ENCODE assay signal across 15 cellular contexts in the genomic region with DNA sequence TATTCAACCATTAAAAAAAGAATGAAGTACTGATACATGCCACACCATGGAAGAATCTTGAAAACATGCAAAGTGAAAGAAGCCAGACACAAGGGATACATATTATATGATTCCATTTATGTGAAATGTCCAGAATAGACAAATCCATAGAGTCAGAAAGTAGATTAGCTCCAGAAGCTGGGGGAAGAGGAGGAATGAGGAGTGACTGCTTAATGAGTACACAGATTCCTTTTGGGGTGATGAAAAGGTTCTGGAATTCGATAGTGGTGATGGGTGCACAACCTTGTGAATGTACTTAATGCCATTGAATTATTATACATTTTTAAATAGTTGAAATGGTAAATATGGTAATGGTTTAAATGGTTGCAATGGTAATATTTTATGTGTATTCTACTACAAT.
A peak's percentile ranks its signal among the peaks of the same experiment; 100 is the strongest.
DNase-seq lines count a peak whose midpoint lies in the region; ATAC-seq and TF ChIP-seq lines count a peak whose summit lies in the region.
"Had no signal": no experiment of that assay in that cellular context is flagged by ENCODE, and none has a peak within 500 bp of the region (broad histone marks: within the 10 kb centered on the region; RNA-seq: fewer than 3 reads in every experiment).

No MANE protein-coding gene starts in this region.

- H3K9me2 ChIP-seq in GM23248 (ENCODE audit: insufficient read depth): no peaks in the 10 kb centered on the region
- H3K9me2 ChIP-seq in OCI-LY7 (ENCODE audit: insufficient read depth, low read length): no peaks in the 10 kb centered on the region

- CTCF ChIA-PET in OCI-LY7 (lab: Charles Lee; ENCODE audit: unreplicated experiment): interaction anchor here (1.4 kb wide), 1 partner anchor 129 kb away, joined by 3 read pairs; no protein-coding TSS in a partner anchor

- H3K9ac ChIP-seq in GM23248: no peak overlapping the region
- no peak overlapping the region for H3K9ac ChIP-seq in smooth muscle cell (ENCODE audit: low read depth)
- H3K9ac ChIP-seq: BLaER1 had no signal

- H3K4me1 ChIP-seq in GM23248 (ENCODE audit: insufficient read depth) (peaks cover 9% of the 10 kb centered on the region), OCI-LY7 (ENCODE audit: insufficient read depth, low read length, poor library complexity, severe bottlenecking) (peaks cover 38% of the 10 kb centered on the region), smooth muscle cell (ENCODE audit: low read depth) (peaks cover 15% of the 10 kb centered on the region)
- H3K4me1 ChIP-seq: HAP-1 had no signal

- H3K79me2 ChIP-seq in GM23248 (ENCODE audit: insufficient read depth) (no peaks in the 10 kb centered on the region), OCI-LY7 (ENCODE audit: insufficient read depth, low read depth, low read length) (peaks cover 2% of the 10 kb centered on the region; the same call in 1 of the 2 replicates), smooth muscle cell (ENCODE audit: low read depth) (no peaks in the 10 kb centered on the region)

- H3F3A ChIP-seq in GM23248 (ENCODE audit: insufficient read depth): no peaks in the 10 kb centered on the region
- peaks cover 26% of the 10 kb centered on the region for H3F3A ChIP-seq in smooth muscle cell (ENCODE audit: low read depth)

- intact Hi-C loops in OCI-LY7 (cut with micrococcal nuclease; ENCODE audit: unreplicated experiment): no loop called here

- BruUV-seq in OCI-LY7 (replicated peaks; lab: Mats Ljungman, UMichigan): no TSS peak

- 36 to 55% methylated on average over 1 of the region's 1 CpG for WGBS in GM23248 (ENCODE audit: low coverage in 1 of 2, low lambda C conversion rate in 2 of 2, missing lambda C conversion rate in 2 of 2), 2 experiments
- 42% methylated on average over 1 of the region's 1 CpG for WGBS in smooth muscle cell (ENCODE audit: low lambda C conversion rate)

- DNase-seq in GM23248 (no peak), OCI-LY7 (ENCODE audit: low spot score) (no peak), fibroblast of pulmonary artery (ENCODE audit: low read depth) (peak; percentile 30), smooth muscle cell (lab: John Stamatoyannopoulos, UW; ENCODE audit: unreplicated experiment) (no peak)
- no peak for DNase-seq in effector CD8-positive, alpha-beta T cell (lab: John Stamatoyannopoulos, UW)
- no peak for DNase-seq in activated CD8-positive, alpha-beta memory T cell treated with anti-CD3 and anti-CD28 coated beads, Interleukin-2, amount 50 U/mL, for 48 hours
- DNase-seq: CD8-positive, alpha-beta T cell; NCI-H1105 treated with DMSO at 0.1 percent for 48 hours; NCI-H2081; NCI-H526 had no signal

- in situ Hi-C loops in GM23248 (cut with MboI): no loop called here

- TF ChIP-seq CTCF in OCI-LY7 (conservative IDR thresholded peaks at IDR 0.05; ENCODE audit: low read length) (no peak), fibroblast of pulmonary artery (IDR thresholded peaks at IDR 0.05; ENCODE audit: low read length, missing control alignments) (no peak), smooth muscle cell (IDR thresholded peaks at IDR 0.05; ENCODE audit: borderline replicate concordance, insufficient read depth, poor library complexity, severe bottlenecking) (no peak)

- H3K27ac ChIP-seq in GM23248: no peak overlapping the region
- H3K27ac ChIP-seq in OCI-LY7 (ENCODE audit: low read depth, low read length, poor library complexity, severe bottlenecking): peak overlapping the region; percentile 44
- H3K27ac ChIP-seq in smooth muscle cell (ENCODE audit: low read depth): peak overlapping the region; percentile 83
- H3K27ac ChIP-seq: BLaER1 had no signal

- ATAC-seq in HG03354 (IDR thresholded peaks at IDR 0.05; ENCODE audit: poor library complexity, severe bottlenecking, unreplicated experiment) (no peak), GM21737 (IDR thresholded peaks at IDR 0.05; ENCODE audit: unreplicated experiment) (no peak)
- ATAC-seq: CD8-positive, alpha-beta T cell had no signal

- peak overlapping the region; percentile 35 for H3K4me2 ChIP-seq in GM23248 (ENCODE audit: unreplicated experiment)
- H3K4me2 ChIP-seq in OCI-LY7 (ENCODE audit: low read length): peak overlapping the region; percentile 40; the same call in 1 of the 2 replicates
- peak overlapping the region; percentile 71 for H3K4me2 ChIP-seq in smooth muscle cell
- H3K4me2 ChIP-seq: GM23338 had no signal

- no peak overlapping the region for H2AFZ ChIP-seq in GM23248
- no peak overlapping the region for H2AFZ ChIP-seq in OCI-LY7 (ENCODE audit: low read length)
- no peak overlapping the region for H2AFZ ChIP-seq in smooth muscle cell (ENCODE audit: low read depth)
- H2AFZ ChIP-seq: GM23338 had no signal

- H3K4me3 ChIP-seq in GM23248: no peak overlapping the region
- no peak overlapping the region for H3K4me3 ChIP-seq in OCI-LY7 (ENCODE audit: low read depth, low read length, poor library complexity, severe bottlenecking)
- H3K4me3 ChIP-seq in fibroblast of pulmonary artery (replicated peaks; ENCODE audit: low read depth, low read length): no peak overlapping the region
- H3K4me3 ChIP-seq in smooth muscle cell: no peak overlapping the region
- H3K4me3 ChIP-seq: BLaER1, GM23338, HAP-1 had no signal

- no peaks in the 10 kb centered on the region for H3K9me3 ChIP-seq in GM23248 (ENCODE audit: low read depth)
- H3K9me3 ChIP-seq in OCI-LY7 (ENCODE audit: low read length): no peaks in the 10 kb centered on the region
- no peaks in the 10 kb centered on the region for H3K9me3 ChIP-seq in smooth muscle cell (replicated peaks; ENCODE audit: low read depth)
- H3K9me3 ChIP-seq: HAP-1 had no signal

- H3K36me3 ChIP-seq in GM23248 (ENCODE audit: low read depth) (no peaks in the 10 kb centered on the region), OCI-LY7 (ENCODE audit: insufficient read depth, low read length) (peaks cover 3% of the 10 kb centered on the region; the same call in 1 of the 2 replicates), smooth muscle cell (ENCODE audit: low read depth) (no peaks in the 10 kb centered on the region)
- H3K36me3 ChIP-seq: BLaER1, HAP-1 had no signal

- POLR2A ChIA-PET in OCI-LY7 (lab: Charles Lee): interaction anchor here (1.3 to 1.4 kb wide), 2 partner anchors 12 to 121 kb away, joined by 5 to 6 read pairs; no protein-coding TSS in a partner anchor

- H4K20me1 ChIP-seq in GM23248 (ENCODE audit: insufficient read depth) (no peaks in the 10 kb centered on the region), OCI-LY7 (ENCODE audit: insufficient read depth, low read length) (no peaks in the 10 kb centered on the region), smooth muscle cell (ENCODE audit: low read depth) (no peaks in the 10 kb centered on the region)
- H4K20me1 ChIP-seq: BLaER1 had no signal

- H3K27me3 ChIP-seq in GM23248 (replicated peaks; ENCODE audit: insufficient read depth): no peaks in the 10 kb centered on the region
- no peaks in the 10 kb centered on the region for H3K27me3 ChIP-seq in smooth muscle cell (ENCODE audit: low read depth)
- H3K27me3 ChIP-seq: BLaER1 had no signal
